In the genomic region with DNA sequence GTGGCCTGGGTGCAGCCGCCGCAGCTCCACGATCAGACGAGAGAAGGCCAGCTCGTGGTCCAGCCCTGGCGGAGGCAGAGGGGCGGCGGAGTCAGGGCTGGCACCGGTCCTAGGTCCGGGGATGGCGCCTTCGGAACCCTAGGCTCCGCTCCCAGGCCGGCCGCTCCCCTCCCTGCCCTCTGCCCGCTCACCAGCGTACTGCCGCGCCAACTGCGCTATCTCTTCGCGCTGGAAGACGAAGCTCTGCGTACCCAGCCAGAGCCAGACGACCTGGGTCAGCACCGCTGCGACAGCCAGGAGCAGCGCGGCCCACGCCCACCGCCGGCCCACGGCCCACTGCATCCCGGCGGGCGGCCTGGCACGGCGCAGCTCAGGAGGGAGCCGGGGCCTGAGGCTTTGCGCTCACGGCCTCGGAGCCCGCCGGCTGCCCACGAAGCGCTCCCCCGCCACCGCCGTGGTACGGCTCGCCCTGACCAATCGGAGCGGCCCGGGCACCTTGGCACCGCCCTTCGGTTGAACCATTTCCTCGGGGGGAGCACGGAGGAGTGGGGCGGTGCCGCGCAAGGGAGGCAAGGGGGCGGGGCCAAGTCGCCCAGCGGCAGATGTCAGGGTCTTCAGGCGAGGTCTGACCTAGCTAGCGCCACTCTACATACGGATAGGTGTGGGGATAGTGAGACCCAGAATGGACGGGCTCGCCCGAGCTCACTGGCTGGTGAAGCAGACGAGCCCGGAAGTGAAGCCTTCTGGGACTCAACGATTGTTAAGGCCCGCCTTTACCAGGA, we compare ENCODE assay signal across 1 cellular context.
A peak's percentile ranks its signal among the peaks of the same experiment; 100 is the strongest.
TF ChIP-seq lines count a peak whose summit lies in the region.

A gene (minus strand): TSS at position 432 of the 782 bp plus-strand sequence. CDS start 90 bp downstream, at position 342.

TF ChIP-seq in HepG2, 621 proteins besides CTCF, POLR2A, EP300 and RAD21 (continued from another document and continues in another):
- TF ChIP-seq, protein P1, sequence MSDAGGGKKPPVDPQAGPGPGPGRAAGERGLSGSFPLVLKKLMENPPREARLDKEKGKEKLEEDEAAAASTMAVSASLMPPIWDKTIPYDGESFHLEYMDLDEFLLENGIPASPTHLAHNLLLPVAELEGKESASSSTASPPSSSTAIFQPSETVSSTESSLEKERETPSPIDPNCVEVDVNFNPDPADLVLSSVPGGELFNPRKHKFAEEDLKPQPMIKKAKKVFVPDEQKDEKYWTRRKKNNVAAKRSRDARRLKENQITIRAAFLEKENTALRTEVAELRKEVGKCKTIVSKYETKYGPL (CRISPR knock-in tag; IDR thresholded peaks at IDR 0.05) = no peak
- TF ChIP-seq, protein P2, sequence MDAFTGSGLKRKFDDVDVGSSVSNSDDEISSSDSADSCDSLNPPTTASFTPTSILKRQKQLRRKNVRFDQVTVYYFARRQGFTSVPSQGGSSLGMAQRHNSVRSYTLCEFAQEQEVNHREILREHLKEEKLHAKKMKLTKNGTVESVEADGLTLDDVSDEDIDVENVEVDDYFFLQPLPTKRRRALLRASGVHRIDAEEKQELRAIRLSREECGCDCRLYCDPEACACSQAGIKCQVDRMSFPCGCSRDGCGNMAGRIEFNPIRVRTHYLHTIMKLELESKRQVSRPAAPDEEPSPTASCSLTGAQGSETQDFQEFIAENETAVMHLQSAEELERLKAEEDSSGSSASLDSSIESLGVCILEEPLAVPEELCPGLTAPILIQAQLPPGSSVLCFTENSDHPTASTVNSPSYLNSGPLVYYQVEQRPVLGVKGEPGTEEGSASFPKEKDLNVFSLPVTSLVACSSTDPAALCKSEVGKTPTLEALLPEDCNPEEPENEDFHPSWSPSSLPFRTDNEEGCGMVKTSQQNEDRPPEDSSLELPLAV (CRISPR knock-in tag; conservative IDR thresholded peaks at IDR 0.05; ENCODE audit: low read depth) = no peak
- TF ChIP-seq NCOA5 (CRISPR knock-in tag; IDR thresholded peaks at IDR 0.05) (no peak), SRF (IDR thresholded peaks at IDR 0.05; ENCODE audit: low read depth, low read length) (no peak), ZFP90 (CRISPR knock-in tag; IDR thresholded peaks at IDR 0.05; ENCODE audit: borderline replicate concordance) (peak; percentile 51; the same call in 1 of the 2 replicates), PITX1 (CRISPR knock-in tag; IDR thresholded peaks at IDR 0.05) (peak; percentile 25; the same call in 1 of the 2 replicates), MIXL1 (CRISPR knock-in tag; IDR thresholded peaks at IDR 0.05) (peak; percentile 49; the same call in 1 of the 2 replicates), SRY (CRISPR knock-in tag; IDR thresholded peaks at IDR 0.05) (peak; percentile 73), ZFYVE20 (CRISPR knock-in tag; IDR thresholded peaks at IDR 0.05; ENCODE audit: borderline replicate concordance, low read depth) (peak; percentile 66), BHLHE40 (IDR thresholded peaks at IDR 0.05; ENCODE audit: low read length) (peak; percentile 90), MBD4 (IDR thresholded peaks at IDR 0.05; ENCODE audit: borderline replicate concordance, low read length) (no peak), DNMT1 (CRISPR knock-in tag; IDR thresholded peaks at IDR 0.05) (peak; percentile 79; the same call in 1 of the 2 replicates), ISL2 (CRISPR knock-in tag; IDR thresholded peaks at IDR 0.05) (0 out of 2 replicates have a peak, but pooled peaks have one; percentile 8), ZNF558 (CRISPR knock-in tag; IDR thresholded peaks at IDR 0.05; ENCODE audit: borderline replicate concordance) (peak; percentile 39; the same call in 1 of the 2 replicates), PAX8 (CRISPR knock-in tag; IDR thresholded peaks at IDR 0.05; ENCODE audit: borderline replicate concordance) (peak; percentile 44; the same call in 1 of the 2 replicates), ERF (CRISPR knock-in tag; IDR thresholded peaks at IDR 0.05) (peak; percentile 87; the same call in 1 of the 2 replicates), ZNF12 (CRISPR knock-in tag; IDR thresholded peaks at IDR 0.05) (no peak), ZNF30 (CRISPR knock-in tag; IDR thresholded peaks at IDR 0.05) (no peak), HMG20A (CRISPR knock-in tag; IDR thresholded peaks at IDR 0.05; ENCODE audit: borderline replicate concordance) (no peak), KLF15 (CRISPR knock-in tag; IDR thresholded peaks at IDR 0.05; ENCODE audit: borderline replicate concordance) (no peak; the same call in 1 of the 2 replicates), SRSF4 (IDR thresholded peaks at IDR 0.05; ENCODE audit: low read depth, low read length, poor library complexity, severe bottlenecking) (no peak), NR1H2 (CRISPR knock-in tag; IDR thresholded peaks at IDR 0.05; ENCODE audit: borderline replicate concordance, low read depth) (no peak; the same call in 1 of the 2 replicates), ZMYM4 (CRISPR knock-in tag; IDR thresholded peaks at IDR 0.05) (peak; percentile 89), HDAC1 (CRISPR knock-in tag; IDR thresholded peaks at IDR 0.05) (peak; percentile 91), HIVEP1 (CRISPR knock-in tag; IDR thresholded peaks at IDR 0.05) (peak; percentile 55), ZNF670 (CRISPR knock-in tag; IDR thresholded peaks at IDR 0.05; ENCODE audit: borderline replicate concordance) (peak; percentile 84; the same call in 1 of the 2 replicates), KLF6 (CRISPR knock-in tag; IDR thresholded peaks at IDR 0.05) (peak; percentile 71), MXI1 (IDR thresholded peaks at IDR 0.05; ENCODE audit: borderline replicate concordance, low read depth, low read length) (peak; percentile 23; the same call in 1 of the 3 replicates), PRMT3 (CRISPR knock-in tag; IDR thresholded peaks at IDR 0.05; ENCODE audit: borderline replicate concordance, low read depth) (peak; percentile 56; the same call in 1 of the 2 replicates), GPN1 (CRISPR knock-in tag; IDR thresholded peaks at IDR 0.05; ENCODE audit: borderline replicate concordance) (no peak), ZSCAN9 (CRISPR knock-in tag; IDR thresholded peaks at IDR 0.05; ENCODE audit: borderline replicate concordance) (peak; percentile 73; the same call in 1 of the 2 replicates), GABPA (IDR thresholded peaks at IDR 0.05; ENCODE audit: low read depth, low read length) (no peak), GABPA (CRISPR knock-in tag; IDR thresholded peaks at IDR 0.05; ENCODE audit: low read depth) (peak; percentile 52; the same call in 1 of the 2 replicates), ZNF180 (CRISPR knock-in tag; IDR thresholded peaks at IDR 0.05; ENCODE audit: borderline replicate concordance, low read depth) (no peak), MED1 (CRISPR knock-in tag; IDR thresholded peaks at IDR 0.05) (peak; percentile 45; the same call in 1 of the 2 replicates), WIZ (CRISPR knock-in tag; IDR thresholded peaks at IDR 0.05) (peak; percentile 65; the same call in 1 of the 2 replicates), ZNF224 (CRISPR knock-in tag; IDR thresholded peaks at IDR 0.05) (no peak), ZSCAN30 (CRISPR knock-in tag; IDR thresholded peaks at IDR 0.05) (no peak), KDM2A (CRISPR knock-in tag; IDR thresholded peaks at IDR 0.05; ENCODE audit: borderline replicate concordance, low read depth) (peak; percentile 90), ZBTB7B (CRISPR knock-in tag; IDR thresholded peaks at IDR 0.05) (no peak), MAF1 (CRISPR knock-in tag; IDR thresholded peaks at IDR 0.05; ENCODE audit: borderline replicate concordance) (0 out of 2 replicates have a peak, but pooled peaks have one; percentile 8), NCOA2 (CRISPR knock-in tag; IDR thresholded peaks at IDR 0.05) (no peak; the same call in 1 of the 2 replicates), ZNF451 (CRISPR knock-in tag; IDR thresholded peaks at IDR 0.05) (no peak), PHB2 (IDR thresholded peaks at IDR 0.05; ENCODE audit: partially characterized antibody) (no peak)
- TF ChIP-seq, protein P3, sequence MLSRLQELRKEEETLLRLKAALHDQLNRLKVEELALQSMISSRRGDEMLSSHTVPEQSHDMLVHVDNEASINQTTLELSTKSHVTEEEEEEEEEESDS (CRISPR knock-in tag; IDR thresholded peaks at IDR 0.05; ENCODE audit: borderline replicate concordance) = peak; percentile 85; the same call in 1 of the 2 replicates
- TF ChIP-seq, protein P4, sequence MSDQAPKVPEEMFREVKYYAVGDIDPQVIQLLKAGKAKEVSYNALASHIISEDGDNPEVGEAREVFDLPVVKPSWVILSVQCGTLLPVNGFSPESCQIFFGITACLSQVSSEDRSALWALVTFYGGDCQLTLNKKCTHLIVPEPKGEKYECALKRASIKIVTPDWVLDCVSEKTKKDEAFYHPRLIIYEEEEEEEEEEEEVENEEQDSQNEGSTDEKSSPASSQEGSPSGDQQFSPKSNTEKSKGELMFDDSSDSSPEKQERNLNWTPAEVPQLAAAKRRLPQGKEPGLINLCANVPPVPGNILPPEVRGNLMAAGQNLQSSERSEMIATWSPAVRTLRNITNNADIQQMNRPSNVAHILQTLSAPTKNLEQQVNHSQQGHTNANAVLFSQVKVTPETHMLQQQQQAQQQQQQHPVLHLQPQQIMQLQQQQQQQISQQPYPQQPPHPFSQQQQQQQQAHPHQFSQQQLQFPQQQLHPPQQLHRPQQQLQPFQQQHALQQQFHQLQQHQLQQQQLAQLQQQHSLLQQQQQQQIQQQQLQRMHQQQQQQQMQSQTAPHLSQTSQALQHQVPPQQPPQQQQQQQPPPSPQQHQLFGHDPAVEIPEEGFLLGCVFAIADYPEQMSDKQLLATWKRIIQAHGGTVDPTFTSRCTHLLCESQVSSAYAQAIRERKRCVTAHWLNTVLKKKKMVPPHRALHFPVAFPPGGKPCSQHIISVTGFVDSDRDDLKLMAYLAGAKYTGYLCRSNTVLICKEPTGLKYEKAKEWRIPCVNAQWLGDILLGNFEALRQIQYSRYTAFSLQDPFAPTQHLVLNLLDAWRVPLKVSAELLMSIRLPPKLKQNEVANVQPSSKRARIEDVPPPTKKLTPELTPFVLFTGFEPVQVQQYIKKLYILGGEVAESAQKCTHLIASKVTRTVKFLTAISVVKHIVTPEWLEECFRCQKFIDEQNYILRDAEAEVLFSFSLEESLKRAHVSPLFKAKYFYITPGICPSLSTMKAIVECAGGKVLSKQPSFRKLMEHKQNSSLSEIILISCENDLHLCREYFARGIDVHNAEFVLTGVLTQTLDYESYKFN (CRISPR knock-in tag; conservative IDR thresholded peaks at IDR 0.05) = peak; percentile 14; the same call in 1 of the 2 replicates
- TF ChIP-seq, protein P5, sequence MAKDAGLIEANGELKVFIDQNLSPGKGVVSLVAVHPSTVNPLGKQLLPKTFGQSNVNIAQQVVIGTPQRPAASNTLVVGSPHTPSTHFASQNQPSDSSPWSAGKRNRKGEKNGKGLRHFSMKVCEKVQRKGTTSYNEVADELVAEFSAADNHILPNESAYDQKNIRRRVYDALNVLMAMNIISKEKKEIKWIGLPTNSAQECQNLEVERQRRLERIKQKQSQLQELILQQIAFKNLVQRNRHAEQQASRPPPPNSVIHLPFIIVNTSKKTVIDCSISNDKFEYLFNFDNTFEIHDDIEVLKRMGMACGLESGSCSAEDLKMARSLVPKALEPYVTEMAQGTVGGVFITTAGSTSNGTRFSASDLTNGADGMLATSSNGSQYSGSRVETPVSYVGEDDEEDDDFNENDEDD (CRISPR knock-in tag; IDR thresholded peaks at IDR 0.05; ENCODE audit: borderline replicate concordance) = peak; percentile 79
- TF ChIP-seq, protein P6, sequence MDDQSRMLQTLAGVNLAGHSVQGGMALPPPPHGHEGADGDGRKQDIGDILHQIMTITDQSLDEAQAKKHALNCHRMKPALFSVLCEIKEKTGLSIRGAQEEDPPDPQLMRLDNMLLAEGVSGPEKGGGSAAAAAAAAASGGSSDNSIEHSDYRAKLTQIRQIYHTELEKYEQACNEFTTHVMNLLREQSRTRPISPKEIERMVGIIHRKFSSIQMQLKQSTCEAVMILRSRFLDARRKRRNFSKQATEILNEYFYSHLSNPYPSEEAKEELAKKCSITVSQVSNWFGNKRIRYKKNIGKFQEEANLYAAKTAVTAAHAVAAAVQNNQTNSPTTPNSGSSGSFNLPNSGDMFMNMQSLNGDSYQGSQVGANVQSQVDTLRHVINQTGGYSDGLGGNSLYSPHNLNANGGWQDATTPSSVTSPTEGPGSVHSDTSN (CRISPR knock-in tag; IDR thresholded peaks at IDR 0.05; ENCODE audit: borderline replicate concordance) = no peak
- TF ChIP-seq, protein P7, sequence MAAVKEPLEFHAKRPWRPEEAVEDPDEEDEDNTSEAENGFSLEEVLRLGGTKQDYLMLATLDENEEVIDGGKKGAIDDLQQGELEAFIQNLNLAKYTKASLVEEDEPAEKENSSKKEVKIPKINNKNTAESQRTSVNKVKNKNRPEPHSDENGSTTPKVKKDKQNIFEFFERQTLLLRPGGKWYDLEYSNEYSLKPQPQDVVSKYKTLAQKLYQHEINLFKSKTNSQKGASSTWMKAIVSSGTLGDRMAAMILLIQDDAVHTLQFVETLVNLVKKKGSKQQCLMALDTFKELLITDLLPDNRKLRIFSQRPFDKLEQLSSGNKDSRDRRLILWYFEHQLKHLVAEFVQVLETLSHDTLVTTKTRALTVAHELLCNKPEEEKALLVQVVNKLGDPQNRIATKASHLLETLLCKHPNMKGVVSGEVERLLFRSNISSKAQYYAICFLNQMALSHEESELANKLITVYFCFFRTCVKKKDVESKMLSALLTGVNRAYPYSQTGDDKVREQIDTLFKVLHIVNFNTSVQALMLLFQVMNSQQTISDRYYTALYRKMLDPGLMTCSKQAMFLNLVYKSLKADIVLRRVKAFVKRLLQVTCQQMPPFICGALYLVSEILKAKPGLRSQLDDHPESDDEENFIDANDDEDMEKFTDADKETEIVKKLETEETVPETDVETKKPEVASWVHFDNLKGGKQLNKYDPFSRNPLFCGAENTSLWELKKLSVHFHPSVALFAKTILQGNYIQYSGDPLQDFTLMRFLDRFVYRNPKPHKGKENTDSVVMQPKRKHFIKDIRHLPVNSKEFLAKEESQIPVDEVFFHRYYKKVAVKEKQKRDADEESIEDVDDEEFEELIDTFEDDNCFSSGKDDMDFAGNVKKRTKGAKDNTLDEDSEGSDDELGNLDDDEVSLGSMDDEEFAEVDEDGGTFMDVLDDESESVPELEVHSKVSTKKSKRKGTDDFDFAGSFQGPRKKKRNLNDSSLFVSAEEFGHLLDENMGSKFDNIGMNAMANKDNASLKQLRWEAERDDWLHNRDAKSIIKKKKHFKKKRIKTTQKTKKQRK (IDR thresholded peaks at IDR 0.05; ENCODE audit: low read length) = no peak
- TF ChIP-seq, protein P8, sequence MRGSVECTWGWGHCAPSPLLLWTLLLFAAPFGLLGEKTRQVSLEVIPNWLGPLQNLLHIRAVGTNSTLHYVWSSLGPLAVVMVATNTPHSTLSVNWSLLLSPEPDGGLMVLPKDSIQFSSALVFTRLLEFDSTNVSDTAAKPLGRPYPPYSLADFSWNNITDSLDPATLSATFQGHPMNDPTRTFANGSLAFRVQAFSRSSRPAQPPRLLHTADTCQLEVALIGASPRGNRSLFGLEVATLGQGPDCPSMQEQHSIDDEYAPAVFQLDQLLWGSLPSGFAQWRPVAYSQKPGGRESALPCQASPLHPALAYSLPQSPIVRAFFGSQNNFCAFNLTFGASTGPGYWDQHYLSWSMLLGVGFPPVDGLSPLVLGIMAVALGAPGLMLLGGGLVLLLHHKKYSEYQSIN (CRISPR knock-in tag; IDR thresholded peaks at IDR 0.05; ENCODE audit: borderline replicate concordance) = no peak
- TF ChIP-seq, protein P9, sequence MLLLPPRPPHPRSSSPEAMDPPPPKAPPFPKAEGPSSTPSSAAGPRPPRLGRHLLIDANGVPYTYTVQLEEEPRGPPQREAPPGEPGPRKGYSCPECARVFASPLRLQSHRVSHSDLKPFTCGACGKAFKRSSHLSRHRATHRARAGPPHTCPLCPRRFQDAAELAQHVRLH (CRISPR knock-in tag; IDR thresholded peaks at IDR 0.05; ENCODE audit: borderline replicate concordance, low read depth) = no peak
